ENCODE assay signal across 1 cellular context in the genomic region with DNA sequence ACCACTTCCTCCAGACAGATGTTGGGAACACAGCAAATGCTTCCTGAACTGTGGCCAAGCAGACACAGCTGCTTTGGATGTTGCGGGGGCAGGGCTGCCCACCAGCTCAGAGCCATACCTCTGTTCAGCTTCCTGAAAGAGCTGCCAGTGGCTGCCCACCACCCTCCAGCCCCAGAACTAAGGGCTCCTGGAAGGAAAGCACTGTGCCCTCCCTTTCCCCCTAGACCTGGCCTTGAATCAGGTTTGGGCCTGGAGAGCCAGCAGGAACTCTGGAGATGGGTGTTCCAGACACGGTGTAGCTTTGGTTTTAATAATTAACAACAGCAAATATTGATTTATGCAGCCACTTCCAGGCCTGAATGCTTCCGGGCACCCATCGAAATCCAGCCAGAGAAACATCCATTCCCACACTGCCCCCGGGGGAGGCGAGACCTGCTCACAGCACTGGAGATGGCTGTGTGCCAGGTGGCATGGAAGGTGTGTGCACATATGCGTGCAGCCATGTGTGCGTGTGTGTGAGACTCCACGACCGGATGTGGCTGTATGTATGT.
A peak's percentile ranks its signal among the peaks of the same experiment; 100 is the strongest.
TF ChIP-seq lines count a peak whose summit lies in the region.

No MANE protein-coding gene starts in this region.

TF ChIP-seq in HepG2, 621 proteins besides CTCF, POLR2A, EP300 and RAD21 (continued from another document):
- TF ChIP-seq, protein P1, sequence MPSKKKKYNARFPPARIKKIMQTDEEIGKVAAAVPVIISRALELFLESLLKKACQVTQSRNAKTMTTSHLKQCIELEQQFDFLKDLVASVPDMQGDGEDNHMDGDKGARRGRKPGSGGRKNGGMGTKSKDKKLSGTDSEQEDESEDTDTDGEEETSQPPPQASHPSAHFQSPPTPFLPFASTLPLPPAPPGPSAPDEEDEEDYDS (CRISPR knock-in tag; IDR thresholded peaks at IDR 0.05), result peak; percentile 48; the same call in 1 of the 2 replicates
- no peak for TF ChIP-seq ZNF30 (CRISPR knock-in tag; IDR thresholded peaks at IDR 0.05)
- TF ChIP-seq HNRNPL (IDR thresholded peaks at IDR 0.05; ENCODE audit: low read depth, low read length), result peak; percentile 78; the same call in 1 of the 2 replicates
- peak; percentile 70; the same call in 1 of the 2 replicates for TF ChIP-seq MXD4 (CRISPR knock-in tag; IDR thresholded peaks at IDR 0.05)
- TF ChIP-seq, protein P2, sequence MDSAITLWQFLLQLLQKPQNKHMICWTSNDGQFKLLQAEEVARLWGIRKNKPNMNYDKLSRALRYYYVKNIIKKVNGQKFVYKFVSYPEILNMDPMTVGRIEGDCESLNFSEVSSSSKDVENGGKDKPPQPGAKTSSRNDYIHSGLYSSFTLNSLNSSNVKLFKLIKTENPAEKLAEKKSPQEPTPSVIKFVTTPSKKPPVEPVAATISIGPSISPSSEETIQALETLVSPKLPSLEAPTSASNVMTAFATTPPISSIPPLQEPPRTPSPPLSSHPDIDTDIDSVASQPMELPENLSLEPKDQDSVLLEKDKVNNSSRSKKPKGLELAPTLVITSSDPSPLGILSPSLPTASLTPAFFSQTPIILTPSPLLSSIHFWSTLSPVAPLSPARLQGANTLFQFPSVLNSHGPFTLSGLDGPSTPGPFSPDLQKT (CRISPR knock-in tag; IDR thresholded peaks at IDR 0.05; ENCODE audit: borderline replicate concordance), result no peak
- peak; percentile 87 for TF ChIP-seq ONECUT2 (CRISPR knock-in tag; IDR thresholded peaks at IDR 0.05)
- TF ChIP-seq ZNF772 (CRISPR knock-in tag; IDR thresholded peaks at IDR 0.05), result peak; percentile 75; the same call in 1 of the 2 replicates
- 0 out of 2 replicates have a peak, but pooled peaks have one; percentile 10 for TF ChIP-seq ZMYM3 (CRISPR knock-in tag; IDR thresholded peaks at IDR 0.05)
- no peak for TF ChIP-seq ZMAT3 (CRISPR knock-in tag; conservative IDR thresholded peaks at IDR 0.05)
- TF ChIP-seq GABPA (IDR thresholded peaks at IDR 0.05; ENCODE audit: low read depth, low read length), result no peak
- TF ChIP-seq GABPA (CRISPR knock-in tag; IDR thresholded peaks at IDR 0.05; ENCODE audit: low read depth), result peak; percentile 71
- 0 out of 2 replicates have a peak, but pooled peaks have one; percentile 31 for TF ChIP-seq ZNF790 (CRISPR knock-in tag; IDR thresholded peaks at IDR 0.05; ENCODE audit: borderline replicate concordance)
- TF ChIP-seq, protein P3, sequence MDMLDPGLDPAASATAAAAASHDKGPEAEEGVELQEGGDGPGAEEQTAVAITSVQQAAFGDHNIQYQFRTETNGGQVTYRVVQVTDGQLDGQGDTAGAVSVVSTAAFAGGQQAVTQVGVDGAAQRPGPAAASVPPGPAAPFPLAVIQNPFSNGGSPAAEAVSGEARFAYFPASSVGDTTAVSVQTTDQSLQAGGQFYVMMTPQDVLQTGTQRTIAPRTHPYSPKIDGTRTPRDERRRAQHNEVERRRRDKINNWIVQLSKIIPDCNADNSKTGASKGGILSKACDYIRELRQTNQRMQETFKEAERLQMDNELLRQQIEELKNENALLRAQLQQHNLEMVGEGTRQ (IDR thresholded peaks at IDR 0.05; ENCODE audit: low read depth, low read length), result no peak
- TF ChIP-seq, protein P3 (CRISPR knock-in tag; IDR thresholded peaks at IDR 0.05; ENCODE audit: borderline replicate concordance), result no peak
- TF ChIP-seq PHF21A (CRISPR knock-in tag; IDR thresholded peaks at IDR 0.05), result peak; percentile 95
- TF ChIP-seq ZNF17 (CRISPR knock-in tag; IDR thresholded peaks at IDR 0.05), result no peak
- TF ChIP-seq MEIS2 (CRISPR knock-in tag; IDR thresholded peaks at IDR 0.05), result peak; percentile 66; the same call in 1 of the 2 replicates
- TF ChIP-seq, protein P4, sequence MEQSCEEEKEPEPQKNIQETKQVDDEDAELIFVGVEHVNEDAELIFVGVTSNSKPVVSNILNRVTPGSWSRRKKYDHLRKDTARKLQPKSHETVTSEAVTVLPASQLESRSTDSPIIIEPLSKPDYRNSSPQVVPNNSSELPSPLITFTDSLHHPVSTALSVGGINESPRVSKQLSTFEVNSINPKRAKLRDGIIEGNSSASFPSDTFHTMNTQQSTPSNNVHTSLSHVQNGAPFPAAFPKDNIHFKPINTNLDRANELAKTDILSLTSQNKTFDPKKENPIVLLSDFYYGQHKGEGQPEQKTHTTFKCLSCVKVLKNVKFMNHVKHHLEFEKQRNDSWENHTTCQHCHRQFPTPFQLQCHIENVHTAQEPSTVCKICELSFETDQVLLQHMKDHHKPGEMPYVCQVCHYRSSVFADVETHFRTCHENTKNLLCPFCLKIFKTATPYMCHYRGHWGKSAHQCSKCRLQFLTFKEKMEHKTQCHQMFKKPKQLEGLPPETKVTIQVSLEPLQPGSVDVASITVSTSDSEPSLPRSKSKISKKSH (CRISPR knock-in tag; IDR thresholded peaks at IDR 0.05; ENCODE audit: borderline replicate concordance), result 0 out of 2 replicates have a peak, but pooled peaks have one; percentile 6
- 0 out of 2 replicates have a peak, but pooled peaks have one; percentile 12 for TF ChIP-seq ZNF335 (CRISPR knock-in tag; IDR thresholded peaks at IDR 0.05)
- peak; percentile 47 for TF ChIP-seq GATAD1 (CRISPR knock-in tag; IDR thresholded peaks at IDR 0.05)
- TF ChIP-seq, protein P5, sequence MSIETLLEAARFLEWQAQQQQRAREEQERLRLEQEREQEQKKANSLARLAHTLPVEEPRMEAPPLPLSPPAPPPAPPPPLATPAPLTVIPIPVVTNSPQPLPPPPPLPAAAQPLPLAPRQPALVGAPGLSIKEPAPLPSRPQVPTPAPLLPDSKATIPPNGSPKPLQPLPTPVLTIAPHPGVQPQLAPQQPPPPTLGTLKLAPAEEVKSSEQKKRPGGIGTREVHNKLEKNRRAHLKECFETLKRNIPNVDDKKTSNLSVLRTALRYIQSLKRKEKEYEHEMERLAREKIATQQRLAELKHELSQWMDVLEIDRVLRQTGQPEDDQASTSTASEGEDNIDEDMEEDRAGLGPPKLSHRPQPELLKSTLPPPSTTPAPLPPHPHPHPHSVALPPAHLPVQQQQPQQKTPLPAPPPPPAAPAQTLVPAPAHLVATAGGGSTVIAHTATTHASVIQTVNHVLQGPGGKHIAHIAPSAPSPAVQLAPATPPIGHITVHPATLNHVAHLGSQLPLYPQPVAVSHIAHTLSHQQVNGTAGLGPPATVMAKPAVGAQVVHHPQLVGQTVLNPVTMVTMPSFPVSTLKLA (IDR thresholded peaks at IDR 0.05), result peak; percentile 13; the same call in 1 of the 2 replicates
- TF ChIP-seq ZNF629 (CRISPR knock-in tag; conservative IDR thresholded peaks at IDR 0.05), result no peak
- TF ChIP-seq ERF (CRISPR knock-in tag; IDR thresholded peaks at IDR 0.05), result peak; percentile 89
- 0 out of 2 replicates have a peak, but pooled peaks have one; percentile 48 for TF ChIP-seq TGIF2 (CRISPR knock-in tag; IDR thresholded peaks at IDR 0.05)
- no peak for TF ChIP-seq REL (CRISPR knock-in tag; conservative IDR thresholded peaks at IDR 0.05)
- TF ChIP-seq ZBTB3 (CRISPR knock-in tag; IDR thresholded peaks at IDR 0.05; ENCODE audit: borderline replicate concordance, low read depth), result peak; percentile 99
- TF ChIP-seq NKX3-1 (CRISPR knock-in tag; IDR thresholded peaks at IDR 0.05), result 0 out of 2 replicates have a peak, but pooled peaks have one; percentile 41
